ENCODE assay signal across 28 cellular contexts in the genomic region with DNA sequence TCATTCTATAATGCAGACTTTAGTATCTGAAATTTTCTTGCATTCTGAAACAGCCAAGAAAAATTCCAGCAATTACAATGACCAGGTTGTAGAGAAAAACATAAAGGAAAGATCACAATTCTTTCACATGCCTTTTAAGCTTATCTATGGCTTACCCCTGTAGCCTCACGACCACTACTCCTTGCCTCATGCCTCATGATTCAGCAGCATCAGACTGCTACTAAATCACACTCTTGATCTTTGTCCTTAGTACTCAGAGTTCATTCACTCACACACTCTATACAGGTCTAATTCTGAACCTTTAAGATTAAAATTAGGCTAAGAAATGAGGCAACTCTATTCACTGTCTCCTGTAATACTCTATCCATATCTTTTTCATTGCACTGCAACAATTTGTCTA.
"Had no signal": no experiment of that assay in that cellular context is flagged by ENCODE, and none has a peak within 500 bp of the region (broad histone marks: within the 10 kb centered on the region; RNA-seq: fewer than 3 reads in every experiment).

No MANE protein-coding gene starts in this region.

- H3K36me3 Mint-ChIP-seq: memory B cell; natural killer cell treated with Interleukin-12 subunit alpha and Interleukin-12 subunit beta and Interleukin-15 and Interleukin-18, amount 100 ng/mL, for 72 hours had no signal

- H3K4me1 Mint-ChIP-seq: memory B cell had no signal

- H3K4me1 ChIP-seq: ascending aorta, esophagus muscularis mucosa, gastroesophageal sphincter, prostate gland, right atrium auricular region, thyroid gland, upper lobe of right lung had no signal

- ATAC-seq: activated CD4-positive, CD25-positive, alpha-beta regulatory T cell treated with anti-CD3 and anti-CD28 coated beads, Interleukin-2, amount 50 U/mL, for 24 hours; activated CD8-positive, alpha-beta memory T cell treated with anti-CD3 and anti-CD28 coated beads, Interleukin-2, amount 10 ng/mL, durations not matched to agents 7 days and 5 days; activated T-helper 17 cell treated with anti-CD3 and anti-CD28 coated beads, Interleukin-2, amount 50 U/mL, for 72 hours; effector memory CD8-positive, alpha-beta T cell; gastroesophageal sphincter; left cardiac atrium; natural killer cell treated with Interleukin-12 subunit alpha and Interleukin-12 subunit beta and Interleukin-15 and Interleukin-18, amount 100 ng/mL, for 72 hours; upper lobe of right lung had no signal

- H3K27me3 ChIP-seq: ascending aorta, brain microvascular endothelial cell, esophagus muscularis mucosa, gastroesophageal sphincter, neutrophil, ovary, right atrium auricular region, thyroid gland, upper lobe of right lung had no signal

- DNase-seq: activated CD8-positive, alpha-beta memory T cell treated with anti-CD3 and anti-CD28 coated beads, Interleukin-2, amount 10 ng/mL, durations not matched to agents 7 days and 5 days; activated T-cell treated with anti-CD3 and anti-CD28 coated beads for 4 hours; brain microvascular endothelial cell; central memory CD4-positive, alpha-beta T cell; effector memory CD8-positive, alpha-beta T cell; head of caudate nucleus; hypothalamus; left cardiac atrium; ovary; stimulated activated CD4-positive, alpha-beta T cell treated with anti-CD3 and anti-CD28 coated beads, Interleukin-1b, Interleukin-23, amount 100 ng/mL, for 48 hours; substantia nigra; SW 1271; thyroid gland; upper lobe of right lung had no signal

- H3K27ac Mint-ChIP-seq: memory B cell had no signal

- H3K36me3 ChIP-seq: ascending aorta, brain microvascular endothelial cell, esophagus muscularis mucosa, gastroesophageal sphincter, neutrophil, ovary, prostate gland, right atrium auricular region, thyroid gland, upper lobe of right lung had no signal

- H3K27ac ChIP-seq: ascending aorta, brain microvascular endothelial cell, esophagus muscularis mucosa, gastroesophageal sphincter, neutrophil, ovary, prostate gland, right atrium auricular region, thyroid gland, upper lobe of right lung, VCaP had no signal

- H3K9me3 Mint-ChIP-seq: activated T-helper 17 cell treated with anti-CD3 and anti-CD28 coated beads, Interleukin-2, amount 50 U/mL, for 72 hours; effector memory CD8-positive, alpha-beta T cell; memory B cell; natural killer cell treated with Interleukin-12 subunit alpha and Interleukin-12 subunit beta and Interleukin-15 and Interleukin-18, amount 100 ng/mL, for 72 hours; stimulated activated naive CD8-positive, alpha-beta T cell treated with anti-CD3 and anti-CD28 coated beads, Interleukin-15, Interleukin-2, amounts not matched to agents 100 ng/mL and 50 ng/mL, for 24 hours had no signal

- FAIRE-seq: colon, endothelial cell of umbilical vein had no signal

- H3K4me3 ChIP-seq: ascending aorta, esophagus muscularis mucosa, gastroesophageal sphincter, ovary, prostate gland, right atrium auricular region, thyroid gland, upper lobe of right lung had no signal

- H3K4me3 Mint-ChIP-seq: activated CD8-positive, alpha-beta memory T cell treated with anti-CD3 and anti-CD28 coated beads, Interleukin-2, amount 10 ng/mL, durations not matched to agents 7 days and 5 days; effector memory CD8-positive, alpha-beta T cell; memory B cell had no signal

- H3K9me3 ChIP-seq: ascending aorta, esophagus muscularis mucosa, gastroesophageal sphincter, neutrophil, ovary, prostate gland, right atrium auricular region, thyroid gland, upper lobe of right lung had no signal

- H3K27me3 Mint-ChIP-seq: effector memory CD8-positive, alpha-beta T cell; natural killer cell treated with Interleukin-12 subunit alpha and Interleukin-12 subunit beta and Interleukin-15 and Interleukin-18, amount 100 ng/mL, for 72 hours had no signal
